ENCODE assay signal across 11 cellular contexts in the genomic region with DNA sequence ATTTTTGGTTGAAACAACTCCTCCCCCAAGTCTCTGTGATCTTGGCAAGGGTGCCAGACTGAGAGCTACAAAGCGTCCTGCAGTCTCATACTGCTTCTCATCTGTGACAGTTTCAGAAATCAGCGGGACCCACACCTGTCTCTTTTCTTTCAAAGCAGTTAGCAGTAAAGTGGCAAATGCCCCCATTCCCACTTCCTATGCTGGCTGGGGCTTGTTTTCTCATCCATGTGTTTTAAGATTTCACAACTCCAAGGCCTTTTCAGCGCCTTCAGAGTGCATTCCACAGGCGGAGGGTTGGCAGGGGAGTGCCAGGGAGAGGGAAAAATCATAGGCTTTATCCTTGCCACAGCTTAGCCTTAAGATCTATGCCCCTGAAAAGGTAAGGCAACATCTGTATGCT.
"Had no signal": no experiment of that assay in that cellular context is flagged by ENCODE, and none has a peak within 500 bp of the region (broad histone marks: within the 10 kb centered on the region; RNA-seq: fewer than 3 reads in every experiment).

No MANE protein-coding gene starts in this region.

- H3K9me3 ChIP-seq: body of pancreas, mucosa of descending colon, uterus had no signal

- ATAC-seq: body of pancreas; esophagus mucosa; foreskin keratinocyte; left colon; mucosa of descending colon; stimulated activated naive CD8-positive, alpha-beta T cell treated with anti-CD3 and anti-CD28 coated beads, Interleukin-15, amount 100 ng/mL, for 72 hours had no signal

- H3K27me3 ChIP-seq: body of pancreas, foreskin keratinocyte, uterus had no signal

- DNase-seq: activated CD4-positive, alpha-beta T cell treated with anti-CD3 and anti-CD28 coated beads, Interleukin-2, amount 50 U/mL, for 1 hour; activated naive CD4-positive, alpha-beta T cell treated with anti-CD3 and anti-CD28 coated beads, Interleukin-2, amount 50 U/mL, for 16 hours; body of pancreas; dermis blood vessel endothelial cell; left colon; mucosa of descending colon; stimulated activated CD4-positive, alpha-beta T cell treated with anti-CD3 and anti-CD28 coated beads, Interleukin-4, amount 100 ng/mL, for 24 hours; stimulated activated naive CD8-positive, alpha-beta T cell treated with anti-CD3 and anti-CD28 coated beads, Interleukin-15, amount 100 ng/mL, for 72 hours; uterus had no signal

- H3K4me3 ChIP-seq: body of pancreas, mucosa of descending colon, uterus had no signal

- H3K27ac ChIP-seq: body of pancreas, foreskin keratinocyte, uterus had no signal

- H3K4me1 ChIP-seq: foreskin keratinocyte, uterus had no signal

- H3K36me3 ChIP-seq: uterus had no signal
